In genomic region chr16:51426276-51426675, GRCh38 we compare ENCODE assay signal across 22 cellular contexts.
"Had no signal": no experiment of that assay in that cellular context is flagged by ENCODE, and none has a peak within 500 bp of the region (broad histone marks: within the 10 kb centered on the region; RNA-seq: fewer than 3 reads in every experiment).

No MANE protein-coding gene starts in this region.

- H3K4me1 ChIP-seq: esophagus squamous epithelium, parathyroid adenoma, psoas muscle, sigmoid colon, testis, tibial nerve had no signal

- H3K27me3 Mint-ChIP-seq: dendritic cell treated with granulocyte-macrophage colony-stimulating factor and Interleukin-4, amounts not matched to agents 40 ng/mL and 50 ng/mL, for 4 days; effector memory CD8-positive, alpha-beta T cell; stimulated activated naive B cell treated with anti-CD40 and anti-IgM and Interleukin-4, amounts not matched to agents 10 μg/mL and 1 μg/mL and 100 μg/mL, for 72 hours; stimulated activated naive CD8-positive, alpha-beta T cell treated with anti-CD3 and anti-CD28 coated beads, Interleukin-15, amount 100 ng/mL, for 72 hours had no signal

- H3K27ac ChIP-seq: esophagus squamous epithelium, hepatocyte, parathyroid adenoma, psoas muscle, sigmoid colon, skin epidermis, testis, tibial nerve had no signal

- H3K9ac ChIP-seq: parathyroid adenoma had no signal

- FAIRE-seq: colon had no signal

- H3K36me3 ChIP-seq: esophagus squamous epithelium, sigmoid colon, tibial nerve had no signal

- DNase-seq: cerebellar nuclear complex; effector memory CD8-positive, alpha-beta T cell; esophagus squamous epithelium; foreskin fibroblast; islet precursor cell; mammary epithelial cell; natural killer cell; psoas muscle; retina; sigmoid colon; stimulated activated CD4-positive, alpha-beta T cell treated with anti-CD3 and anti-CD28 coated beads, Interleukin-2, amount 100 ng/mL, for 24 hours; stimulated activated CD4-positive, alpha-beta T cell treated with anti-CD3 and anti-CD28 coated beads, Interleukin-4, amount 100 ng/mL, for 4 hours; stimulated activated naive B cell treated with anti-CD40 and anti-IgM and Interleukin-4, amounts not matched to agents 10 μg/mL and 1 μg/mL and 100 μg/mL, for 72 hours; stimulated activated naive CD8-positive, alpha-beta T cell treated with anti-CD3 and anti-CD28 coated beads, Interleukin-15, amount 100 ng/mL, for 72 hours; testis had no signal

- ATAC-seq: effector memory CD8-positive, alpha-beta T cell; natural killer cell; psoas muscle; stimulated activated naive B cell treated with anti-CD40 and anti-IgM and Interleukin-4, amounts not matched to agents 10 μg/mL and 1 μg/mL and 100 μg/mL, for 72 hours; stimulated activated naive CD8-positive, alpha-beta T cell treated with anti-CD3 and anti-CD28 coated beads, Interleukin-15, amount 100 ng/mL, for 72 hours had no signal

- H3K79me2 ChIP-seq: hepatocyte, parathyroid adenoma had no signal

- H3K9me3 ChIP-seq: esophagus squamous epithelium, psoas muscle, sigmoid colon, testis, tibial nerve had no signal

- H3K4me1 Mint-ChIP-seq: natural killer cell; stimulated activated naive B cell treated with anti-CD40 and anti-IgM and Interleukin-4, amounts not matched to agents 10 μg/mL and 1 μg/mL and 100 μg/mL, for 72 hours; stimulated activated naive CD8-positive, alpha-beta T cell treated with anti-CD3 and anti-CD28 coated beads, Interleukin-15, amount 100 ng/mL, for 72 hours had no signal

- H3K9me3 Mint-ChIP-seq: mesothelial cell of epicardium had no signal

- H3K27ac Mint-ChIP-seq: dendritic cell treated with granulocyte-macrophage colony-stimulating factor and Interleukin-4, amounts not matched to agents 40 ng/mL and 50 ng/mL, for 4 days; effector memory CD8-positive, alpha-beta T cell; mesothelial cell of epicardium; natural killer cell; stimulated activated naive B cell treated with anti-CD40 and anti-IgM and Interleukin-4, amounts not matched to agents 10 μg/mL and 1 μg/mL and 100 μg/mL, for 72 hours; stimulated activated naive CD8-positive, alpha-beta T cell treated with anti-CD3 and anti-CD28 coated beads, Interleukin-15, amount 100 ng/mL, for 72 hours had no signal

- H3K4me3 ChIP-seq: esophagus squamous epithelium, hepatocyte, psoas muscle, sigmoid colon, skin epidermis, testis, tibial nerve had no signal

- H3K4me3 Mint-ChIP-seq: dendritic cell treated with granulocyte-macrophage colony-stimulating factor and Interleukin-4, amounts not matched to agents 40 ng/mL and 50 ng/mL, for 4 days; effector memory CD8-positive, alpha-beta T cell; mesothelial cell of epicardium; natural killer cell; stimulated activated naive B cell treated with anti-CD40 and anti-IgM and Interleukin-4, amounts not matched to agents 10 μg/mL and 1 μg/mL and 100 μg/mL, for 72 hours; stimulated activated naive CD8-positive, alpha-beta T cell treated with anti-CD3 and anti-CD28 coated beads, Interleukin-15, amount 100 ng/mL, for 72 hours had no signal

- H3K4me2 ChIP-seq: hepatocyte had no signal

- H3K27me3 ChIP-seq: esophagus squamous epithelium, testis, tibial nerve had no signal

- H3K36me3 Mint-ChIP-seq: mesothelial cell of epicardium; natural killer cell; stimulated activated naive B cell treated with anti-CD40 and anti-IgM and Interleukin-4, amounts not matched to agents 10 μg/mL and 1 μg/mL and 100 μg/mL, for 72 hours had no signal
